ENCODE assay signal across 8 cellular contexts in genomic region chr11:123577081-123577598, GRCh38.
A peak's percentile ranks its signal among the peaks of the same experiment; 100 is the strongest.
DNase-seq lines count a peak whose midpoint lies in the region; ATAC-seq and TF ChIP-seq lines count a peak whose summit lies in the region.

No MANE protein-coding gene starts in this region.

- in situ Hi-C loops in T47D (cut with HindIII; ENCODE audit: low pct_unique_long_range_greater_than_20kb, low sequenced_read_pairs) = no loop called here

- DNase-seq in DMS79 treated with DMSO at 0.1 percent for 48 hours (lab: John Stamatoyannopoulos, UW) = peak; percentile 68
- peak; percentile 58 for DNase-seq in NAMALWA (ENCODE audit: low spot score)
- DNase-seq in activated B cell treated with CpG ODN at 0.5 μM for 24 hours = peak; percentile 69
- DNase-seq in T47D (ENCODE audit: low read depth in 1 of 2, low spot score in 1 of 2) = peak; percentile 72 to 93
- DNase-seq in inferior parietal cortex (ENCODE audit: extremely low spot score) = peak; percentile 73
- DNase-seq in stimulated activated CD4-positive, alpha-beta T cell treated with anti-CD3 and anti-CD28 coated beads, Interleukin-1b, Interleukin-23, amount 100 ng/mL, for 48 hours = peak; percentile 50

- peak overlapping the region; percentile 39 for H3K4me3 Mint-ChIP-seq in activated B cell treated with CpG ODN at 0.5 μM for 24 hours

- ATAC-seq in GM21717 (IDR thresholded peaks at IDR 0.05; ENCODE audit: unreplicated experiment) (peak; percentile 54), activated B cell treated with CpG ODN at 0.5 μM for 24 hours (ENCODE audit: low read depth) (peak; percentile 77), GM19023 (IDR thresholded peaks at IDR 0.05; ENCODE audit: unreplicated experiment) (no peak)

- H3K9me3 Mint-ChIP-seq in activated B cell treated with CpG ODN at 0.5 μM for 24 hours = no peaks in the 10 kb centered on the region

- TF ChIP-seq CTCF in activated B cell treated with CpG ODN at 0.5 μM for 24 hours (IDR thresholded peaks at IDR 0.05) = peak; percentile 65

- POLR2A ChIA-PET in activated B cell treated with CpG ODN at 0.5 μM for 24 hours (lab: Charles Lee) = interaction anchor here (0.7 kb wide), 2 partner anchors 96 to 130 kb away, joined by 3 read pairs; no protein-coding TSS in a partner anchor

- no peak overlapping the region for H3K27ac Mint-ChIP-seq in activated B cell treated with CpG ODN at 0.5 μM for 24 hours

- no peaks in the 10 kb centered on the region for H3K27me3 Mint-ChIP-seq in activated B cell treated with CpG ODN at 0.5 μM for 24 hours

- H3K4me1 Mint-ChIP-seq in activated B cell treated with CpG ODN at 0.5 μM for 24 hours = peaks cover 24% of the 10 kb centered on the region

- CTCF ChIA-PET in activated B cell treated with CpG ODN at 0.5 μM for 24 hours (lab: Charles Lee) = interaction anchor here (0.6 to 2.5 kb wide), 17 partner anchors 11 to 475 kb away, joined by 3 to 36 read pairs (median 5); no protein-coding TSS in a partner anchor

- intact Hi-C loops in activated B cell treated with CpG ODN at 0.5 μM for 24 hours (cut with micrococcal nuclease) = loop anchor here (1.0 to 5.0 kb wide), 5 partner anchors 16 to 465 kb away; no protein-coding TSS in a partner anchor

- H3K36me3 Mint-ChIP-seq in activated B cell treated with CpG ODN at 0.5 μM for 24 hours (ENCODE audit: low read depth) = no peaks in the 10 kb centered on the region
